1 cellular context compared by ENCODE assay signal in the genomic region with DNA sequence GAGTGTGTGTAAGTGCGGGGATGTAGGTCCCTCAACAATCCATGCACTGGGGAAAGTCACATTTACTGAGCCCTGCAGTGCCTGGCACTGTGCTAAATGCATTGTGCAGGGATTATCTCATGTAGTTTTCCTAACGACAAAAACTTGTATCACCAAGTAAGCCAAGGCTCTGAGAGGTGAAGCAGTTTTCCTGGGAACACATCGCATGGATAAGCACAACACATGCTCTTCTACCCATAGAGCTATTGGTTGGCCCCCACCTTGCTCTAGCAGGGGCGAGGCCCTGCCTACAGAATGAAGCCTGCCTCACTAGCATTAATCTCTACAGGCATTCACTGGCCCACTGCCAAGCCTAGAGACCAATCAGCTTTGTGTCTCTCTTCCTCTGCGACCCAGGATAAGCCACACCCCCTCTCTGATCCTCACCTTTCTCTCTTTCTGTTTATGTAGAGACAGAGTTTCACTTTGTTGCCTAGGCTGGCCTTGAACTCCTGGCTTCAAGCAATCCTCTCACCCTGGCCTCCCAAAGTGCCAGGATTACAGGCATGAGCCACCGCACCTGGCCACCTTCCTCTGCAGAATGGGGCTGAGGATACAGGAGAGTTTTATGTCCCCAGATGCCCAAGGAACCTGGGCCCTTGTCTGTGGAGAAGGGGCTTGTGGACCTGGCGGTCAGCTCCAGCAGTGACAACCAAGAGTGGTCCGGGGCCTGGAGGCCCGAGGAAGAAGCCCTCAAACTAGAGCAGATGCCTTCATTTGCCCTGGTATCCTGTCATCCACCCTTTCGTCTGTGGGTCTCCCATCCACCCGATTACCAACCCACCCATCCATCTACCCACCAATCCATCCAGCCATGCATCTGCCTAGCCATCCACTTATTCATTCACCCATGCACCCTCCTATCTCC.
TF ChIP-seq lines count a peak whose summit lies in the region.

No MANE protein-coding gene starts in this region.

TF ChIP-seq in HepG2, 621 proteins besides CTCF, POLR2A, EP300 and RAD21 (continued from another document and continues in another):
- TF ChIP-seq, protein P1, sequence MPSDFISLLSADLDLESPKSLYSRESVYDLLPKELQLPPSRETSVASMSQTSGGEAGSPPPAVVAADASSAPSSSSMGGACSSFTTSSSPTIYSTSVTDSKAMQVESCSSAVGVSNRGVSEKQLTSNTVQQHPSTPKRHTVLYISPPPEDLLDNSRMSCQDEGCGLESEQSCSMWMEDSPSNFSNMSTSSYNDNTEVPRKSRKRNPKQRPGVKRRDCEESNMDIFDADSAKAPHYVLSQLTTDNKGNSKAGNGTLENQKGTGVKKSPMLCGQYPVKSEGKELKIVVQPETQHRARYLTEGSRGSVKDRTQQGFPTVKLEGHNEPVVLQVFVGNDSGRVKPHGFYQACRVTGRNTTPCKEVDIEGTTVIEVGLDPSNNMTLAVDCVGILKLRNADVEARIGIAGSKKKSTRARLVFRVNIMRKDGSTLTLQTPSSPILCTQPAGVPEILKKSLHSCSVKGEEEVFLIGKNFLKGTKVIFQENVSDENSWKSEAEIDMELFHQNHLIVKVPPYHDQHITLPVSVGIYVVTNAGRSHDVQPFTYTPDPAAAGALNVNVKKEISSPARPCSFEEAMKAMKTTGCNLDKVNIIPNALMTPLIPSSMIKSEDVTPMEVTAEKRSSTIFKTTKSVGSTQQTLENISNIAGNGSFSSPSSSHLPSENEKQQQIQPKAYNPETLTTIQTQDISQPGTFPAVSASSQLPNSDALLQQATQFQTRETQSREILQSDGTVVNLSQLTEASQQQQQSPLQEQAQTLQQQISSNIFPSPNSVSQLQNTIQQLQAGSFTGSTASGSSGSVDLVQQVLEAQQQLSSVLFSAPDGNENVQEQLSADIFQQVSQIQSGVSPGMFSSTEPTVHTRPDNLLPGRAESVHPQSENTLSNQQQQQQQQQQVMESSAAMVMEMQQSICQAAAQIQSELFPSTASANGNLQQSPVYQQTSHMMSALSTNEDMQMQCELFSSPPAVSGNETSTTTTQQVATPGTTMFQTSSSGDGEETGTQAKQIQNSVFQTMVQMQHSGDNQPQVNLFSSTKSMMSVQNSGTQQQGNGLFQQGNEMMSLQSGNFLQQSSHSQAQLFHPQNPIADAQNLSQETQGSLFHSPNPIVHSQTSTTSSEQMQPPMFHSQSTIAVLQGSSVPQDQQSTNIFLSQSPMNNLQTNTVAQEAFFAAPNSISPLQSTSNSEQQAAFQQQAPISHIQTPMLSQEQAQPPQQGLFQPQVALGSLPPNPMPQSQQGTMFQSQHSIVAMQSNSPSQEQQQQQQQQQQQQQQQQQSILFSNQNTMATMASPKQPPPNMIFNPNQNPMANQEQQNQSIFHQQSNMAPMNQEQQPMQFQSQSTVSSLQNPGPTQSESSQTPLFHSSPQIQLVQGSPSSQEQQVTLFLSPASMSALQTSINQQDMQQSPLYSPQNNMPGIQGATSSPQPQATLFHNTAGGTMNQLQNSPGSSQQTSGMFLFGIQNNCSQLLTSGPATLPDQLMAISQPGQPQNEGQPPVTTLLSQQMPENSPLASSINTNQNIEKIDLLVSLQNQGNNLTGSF (CRISPR knock-in tag; IDR thresholded peaks at IDR 0.05) = 0 out of 2 replicates have a peak, but pooled peaks have one; percentile 49
- TF ChIP-seq SUZ12 (IDR thresholded peaks at IDR 0.05; ENCODE audit: low read depth, low read length) (no peak), MTA3 (CRISPR knock-in tag; IDR thresholded peaks at IDR 0.05) (no peak), HCFC1 (IDR thresholded peaks at IDR 0.05; ENCODE audit: low read depth, low read length) (no peak), NRL (CRISPR knock-in tag; IDR thresholded peaks at IDR 0.05; ENCODE audit: borderline replicate concordance) (0 out of 2 replicates have a peak, but pooled peaks have one; percentile 46), MED1 (CRISPR knock-in tag; IDR thresholded peaks at IDR 0.05) (peak; percentile 86), ELF3 (CRISPR knock-in tag; IDR thresholded peaks at IDR 0.05) (peak; percentile 58; the same call in 1 of the 2 replicates), ZFP36L1 (CRISPR knock-in tag; IDR thresholded peaks at IDR 0.05) (no peak), ZNF451 (CRISPR knock-in tag; IDR thresholded peaks at IDR 0.05) (no peak), SOX6 (IDR thresholded peaks at IDR 0.05) (no peak), SOX6 (CRISPR knock-in tag; IDR thresholded peaks at IDR 0.05) (peak; percentile 83), ZNF766 (CRISPR knock-in tag; IDR thresholded peaks at IDR 0.05; ENCODE audit: borderline replicate concordance) (0 out of 2 replicates have a peak, but pooled peaks have one; percentile 69), ZFP37 (CRISPR knock-in tag; IDR thresholded peaks at IDR 0.05; ENCODE audit: borderline replicate concordance) (no peak), MAFF (IDR thresholded peaks at IDR 0.05; ENCODE audit: low read depth, low read length) (no peak), GTF2F1 (IDR thresholded peaks at IDR 0.05; ENCODE audit: low read length) (no peak), ZBTB8A (CRISPR knock-in tag; IDR thresholded peaks at IDR 0.05; ENCODE audit: borderline replicate concordance, low read depth) (no peak), NCOR1 (IDR thresholded peaks at IDR 0.05; ENCODE audit: borderline replicate concordance, low read length) (0 out of 2 replicates have a peak, but pooled peaks have one; percentile 14), ZNF772 (CRISPR knock-in tag; IDR thresholded peaks at IDR 0.05) (0 out of 2 replicates have a peak, but pooled peaks have one; percentile 64), TCF7L2 (IDR thresholded peaks at IDR 0.05; ENCODE audit: low read depth, low read length) (0 out of 2 replicates have a peak, but pooled peaks have one; percentile 26), JARID2 (CRISPR knock-in tag; IDR thresholded peaks at IDR 0.05; ENCODE audit: insufficient replicate concordance) (no peak), PHF20 (CRISPR knock-in tag; IDR thresholded peaks at IDR 0.05) (peak; percentile 32; the same call in 1 of the 2 replicates), HDAC1 (CRISPR knock-in tag; IDR thresholded peaks at IDR 0.05) (peak; percentile 79), ZBTB14 (CRISPR knock-in tag; IDR thresholded peaks at IDR 0.05) (peak; percentile 37; the same call in 1 of the 2 replicates), ZNF337 (CRISPR knock-in tag; IDR thresholded peaks at IDR 0.05; ENCODE audit: borderline replicate concordance, low read depth) (no peak), CBFB (CRISPR knock-in tag; IDR thresholded peaks at IDR 0.05) (0 out of 2 replicates have a peak, but pooled peaks have one; percentile 59), SMAD3 (CRISPR knock-in tag; IDR thresholded peaks at IDR 0.05) (peak; percentile 78; the same call in 1 of the 2 replicates), ZNF234 (CRISPR knock-in tag; conservative IDR thresholded peaks at IDR 0.05) (no peak), ZNF660 (CRISPR knock-in tag; IDR thresholded peaks at IDR 0.05; ENCODE audit: borderline replicate concordance, low read depth) (no peak), ZBTB3 (CRISPR knock-in tag; IDR thresholded peaks at IDR 0.05; ENCODE audit: borderline replicate concordance, low read depth) (no peak), HNF4A (CRISPR knock-in tag; IDR thresholded peaks at IDR 0.05) (peak; percentile 83)
- TF ChIP-seq, protein P2, sequence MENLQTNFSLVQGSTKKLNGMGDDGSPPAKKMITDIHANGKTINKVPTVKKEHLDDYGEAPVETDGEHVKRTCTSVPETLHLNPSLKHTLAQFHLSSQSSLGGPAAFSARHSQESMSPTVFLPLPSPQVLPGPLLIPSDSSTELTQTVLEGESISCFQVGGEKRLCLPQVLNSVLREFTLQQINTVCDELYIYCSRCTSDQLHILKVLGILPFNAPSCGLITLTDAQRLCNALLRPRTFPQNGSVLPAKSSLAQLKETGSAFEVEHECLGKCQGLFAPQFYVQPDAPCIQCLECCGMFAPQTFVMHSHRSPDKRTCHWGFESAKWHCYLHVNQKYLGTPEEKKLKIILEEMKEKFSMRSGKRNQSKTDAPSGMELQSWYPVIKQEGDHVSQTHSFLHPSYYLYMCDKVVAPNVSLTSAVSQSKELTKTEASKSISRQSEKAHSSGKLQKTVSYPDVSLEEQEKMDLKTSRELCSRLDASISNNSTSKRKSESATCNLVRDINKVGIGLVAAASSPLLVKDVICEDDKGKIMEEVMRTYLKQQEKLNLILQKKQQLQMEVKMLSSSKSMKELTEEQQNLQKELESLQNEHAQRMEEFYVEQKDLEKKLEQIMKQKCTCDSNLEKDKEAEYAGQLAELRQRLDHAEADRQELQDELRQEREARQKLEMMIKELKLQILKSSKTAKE (CRISPR knock-in tag; IDR thresholded peaks at IDR 0.05; ENCODE audit: borderline replicate concordance) = peak; percentile 49; the same call in 1 of the 2 replicates
- TF ChIP-seq, protein P3, sequence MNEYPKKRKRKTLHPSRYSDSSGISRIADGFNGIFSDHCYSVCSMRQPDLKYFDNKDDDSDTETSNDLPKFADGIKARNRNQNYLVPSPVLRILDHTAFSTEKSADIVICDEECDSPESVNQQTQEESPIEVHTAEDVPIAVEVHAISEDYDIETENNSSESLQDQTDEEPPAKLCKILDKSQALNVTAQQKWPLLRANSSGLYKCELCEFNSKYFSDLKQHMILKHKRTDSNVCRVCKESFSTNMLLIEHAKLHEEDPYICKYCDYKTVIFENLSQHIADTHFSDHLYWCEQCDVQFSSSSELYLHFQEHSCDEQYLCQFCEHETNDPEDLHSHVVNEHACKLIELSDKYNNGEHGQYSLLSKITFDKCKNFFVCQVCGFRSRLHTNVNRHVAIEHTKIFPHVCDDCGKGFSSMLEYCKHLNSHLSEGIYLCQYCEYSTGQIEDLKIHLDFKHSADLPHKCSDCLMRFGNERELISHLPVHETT (CRISPR knock-in tag; conservative IDR thresholded peaks at IDR 0.05) = 0 out of 2 replicates have a peak, but pooled peaks have one; percentile 77
- TF ChIP-seq, protein P4, sequence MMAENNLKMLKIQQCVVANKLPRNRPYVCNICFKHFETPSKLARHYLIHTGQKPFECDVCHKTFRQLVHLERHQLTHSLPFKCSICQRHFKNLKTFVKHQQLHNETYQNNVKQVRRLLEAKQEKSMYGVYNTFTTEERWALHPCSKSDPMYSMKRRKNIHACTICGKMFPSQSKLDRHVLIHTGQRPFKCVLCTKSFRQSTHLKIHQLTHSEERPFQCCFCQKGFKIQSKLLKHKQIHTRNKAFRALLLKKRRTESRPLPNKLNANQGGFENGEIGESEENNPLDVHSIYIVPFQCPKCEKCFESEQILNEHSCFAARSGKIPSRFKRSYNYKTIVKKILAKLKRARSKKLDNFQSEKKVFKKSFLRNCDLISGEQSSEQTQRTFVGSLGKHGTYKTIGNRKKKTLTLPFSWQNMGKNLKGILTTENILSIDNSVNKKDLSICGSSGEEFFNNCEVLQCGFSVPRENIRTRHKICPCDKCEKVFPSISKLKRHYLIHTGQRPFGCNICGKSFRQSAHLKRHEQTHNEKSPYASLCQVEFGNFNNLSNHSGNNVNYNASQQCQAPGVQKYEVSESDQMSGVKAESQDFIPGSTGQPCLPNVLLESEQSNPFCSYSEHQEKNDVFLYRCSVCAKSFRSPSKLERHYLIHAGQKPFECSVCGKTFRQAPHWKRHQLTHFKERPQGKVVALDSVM (CRISPR knock-in tag; IDR thresholded peaks at IDR 0.05) = peak; percentile 100
- TF ChIP-seq, protein P5, sequence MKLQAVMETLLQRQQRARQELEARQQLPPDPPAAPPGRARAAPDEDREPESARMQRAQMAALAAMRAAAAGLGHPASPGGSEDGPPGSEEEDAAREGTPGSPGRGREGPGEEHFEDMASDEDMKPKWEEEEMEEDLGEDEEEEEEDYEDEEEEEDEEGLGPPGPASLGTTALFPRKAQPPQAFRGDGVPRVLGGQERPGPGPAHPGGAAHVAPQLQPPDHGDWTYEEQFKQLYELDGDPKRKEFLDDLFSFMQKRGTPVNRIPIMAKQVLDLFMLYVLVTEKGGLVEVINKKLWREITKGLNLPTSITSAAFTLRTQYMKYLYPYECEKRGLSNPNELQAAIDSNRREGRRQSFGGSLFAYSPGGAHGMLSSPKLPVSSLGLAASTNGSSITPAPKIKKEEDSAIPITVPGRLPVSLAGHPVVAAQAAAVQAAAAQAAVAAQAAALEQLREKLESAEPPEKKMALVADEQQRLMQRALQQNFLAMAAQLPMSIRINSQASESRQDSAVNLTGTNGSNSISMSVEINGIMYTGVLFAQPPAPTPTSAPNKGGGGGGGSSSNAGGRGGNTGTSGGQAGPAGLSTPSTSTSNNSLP (IDR thresholded peaks at IDR 0.05; ENCODE audit: low read depth, low read length) = no peak
- TF ChIP-seq, protein P6, sequence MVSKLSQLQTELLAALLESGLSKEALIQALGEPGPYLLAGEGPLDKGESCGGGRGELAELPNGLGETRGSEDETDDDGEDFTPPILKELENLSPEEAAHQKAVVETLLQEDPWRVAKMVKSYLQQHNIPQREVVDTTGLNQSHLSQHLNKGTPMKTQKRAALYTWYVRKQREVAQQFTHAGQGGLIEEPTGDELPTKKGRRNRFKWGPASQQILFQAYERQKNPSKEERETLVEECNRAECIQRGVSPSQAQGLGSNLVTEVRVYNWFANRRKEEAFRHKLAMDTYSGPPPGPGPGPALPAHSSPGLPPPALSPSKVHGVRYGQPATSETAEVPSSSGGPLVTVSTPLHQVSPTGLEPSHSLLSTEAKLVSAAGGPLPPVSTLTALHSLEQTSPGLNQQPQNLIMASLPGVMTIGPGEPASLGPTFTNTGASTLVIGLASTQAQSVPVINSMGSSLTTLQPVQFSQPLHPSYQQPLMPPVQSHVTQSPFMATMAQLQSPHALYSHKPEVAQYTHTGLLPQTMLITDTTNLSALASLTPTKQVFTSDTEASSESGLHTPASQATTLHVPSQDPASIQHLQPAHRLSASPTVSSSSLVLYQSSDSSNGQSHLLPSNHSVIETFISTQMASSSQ (IDR thresholded peaks at IDR 0.05; ENCODE audit: low read depth) = no peak; the same call in 1 of the 2 replicates
- TF ChIP-seq, protein P6 (CRISPR knock-in tag; IDR thresholded peaks at IDR 0.05; ENCODE audit: borderline replicate concordance) = peak; percentile 79; the same call in 1 of the 2 replicates
